In genomic region chr3:50298836-50299637, GRCh38 we compare ENCODE assay signal across 8 cellular contexts. TPM values are rescaled to one million over a fixed set of nuclear protein-coding genes. Genes with fewer than 3 reads are reported as not detected.
DNase-seq lines count a peak whose midpoint lies in the region; ATAC-seq, FAIRE-seq and TF ChIP-seq lines count a peak whose summit lies in the region.

Gene HYAL3, minus strand, starts transcription at chr3:50299405. Its CDS starts 3,803 bp downstream, at chr3:50295602.
Gene NAA80, minus strand, starts transcription at chr3:50299405. Its CDS starts 1,942 bp downstream, at chr3:50297463.

- H3K4me3 ChIP-seq in HepG2 (replicated peaks in 1 of 3; ENCODE audit: insufficient read depth in 1 of 3, low read depth in 2 of 3, low read length in 3 of 3), result peak within 1 kb of the TSS; percentile 66 to 91 (median 89)

- H2AFZ ChIP-seq in HepG2 (ENCODE audit: low read length), result no peak within 1 kb of the TSS

- peak within 1 kb of the TSS; percentile 87 for H3K4me2 ChIP-seq in HepG2 (ENCODE audit: low read depth, low read length)

- ATAC-seq in GM19324 (IDR thresholded peaks at IDR 0.05; ENCODE audit: low FRiP score, unreplicated experiment) (peak; percentile 84), HG03469 (IDR thresholded peaks at IDR 0.05; ENCODE audit: unreplicated experiment) (peak; percentile 55), HepG2 (peak; percentile 53)

- peak within 1 kb of the TSS; percentile 79 for H3K9ac ChIP-seq in HepG2 (ENCODE audit: insufficient read depth, low read depth, low read length)

- intact Hi-C loops in HepG2 (cut with micrococcal nuclease; ENCODE audit: unreplicated experiment), result loop anchor here (1.0 kb wide), 1 partner anchor 22 kb away; no protein-coding TSS in a partner anchor

- no peak for TF ChIP-seq EP300 in HepG2 (IDR thresholded peaks at IDR 0.05; ENCODE audit: low read depth in 2 of 2, low read length in 2 of 2)
- no peak for TF ChIP-seq EP300 in HepG2 (CRISPR knock-in tag; IDR thresholded peaks at IDR 0.05; ENCODE audit: borderline replicate concordance)

- peak; percentile 54 for TF ChIP-seq CTCF in HepG2 (CRISPR knock-in tag; IDR thresholded peaks at IDR 0.05)

- no peaks in the 10 kb centered on the region for H3K9me3 Mint-ChIP-seq in activated CD4-positive, alpha-beta T cell treated with anti-CD3 and anti-CD28 coated beads, Interleukin-2, amount 10 ng/mL, durations not matched to agents 7 days and 5 days

- no peak for FAIRE-seq in HepG2 (lab: Jason Lieb, UNC)

- H3K36me3 Mint-ChIP-seq in activated CD4-positive, alpha-beta T cell treated with anti-CD3 and anti-CD28 coated beads, Interleukin-2, amount 10 ng/mL, durations not matched to agents 7 days and 5 days (ENCODE audit: low read depth), result peaks cover 1% of the 10 kb centered on the region

- H3K79me2 ChIP-seq in HepG2 (ENCODE audit: insufficient read depth, low read length), result peaks cover 36% of the 10 kb centered on the region

- no peaks in the 10 kb centered on the region for H3K9me3 ChIP-seq in HepG2 (ENCODE audit: low read length)

- peaks cover 11% of the 10 kb centered on the region for H4K20me1 ChIP-seq in HepG2 (ENCODE audit: insufficient read depth, low read length)

- peak within 1 kb of the TSS; percentile 95 for H3K4me3 Mint-ChIP-seq in activated CD4-positive, alpha-beta T cell treated with anti-CD3 and anti-CD28 coated beads, Interleukin-2, amount 10 ng/mL, durations not matched to agents 7 days and 5 days

- peaks cover 1 to 3% of the 10 kb centered on the region in 2 experiments; a peak in 2 of 5 replicates for H3K36me3 ChIP-seq in HepG2 (replicated peaks in 1 of 2; ENCODE audit: control insufficient read depth in 1 of 2, insufficient read depth in 2 of 2, low read length in 2 of 2)

- peak within 1 kb of the TSS; percentile 100 for H3K27ac Mint-ChIP-seq in activated CD4-positive, alpha-beta T cell treated with anti-CD3 and anti-CD28 coated beads, Interleukin-2, amount 10 ng/mL, durations not matched to agents 7 days and 5 days

- H3K27ac ChIP-seq in HepG2 (ENCODE audit: extremely low read length, insufficient read depth, low read length), result peak within 1 kb of the TSS; percentile 87

- peak; percentile 67; the same call in 1 of the 2 replicates for TF ChIP-seq RAD21 in HepG2 (CRISPR knock-in tag; IDR thresholded peaks at IDR 0.05)

- peak; percentile 85 to 100 (median 98) for DNase-seq in C1 segment of cervical spinal cord (lab: John Stamatoyannopoulos, UW)
- peak; percentile 97 for DNase-seq in NCI-H69 (lab: John Stamatoyannopoulos, UW)
- peak; percentile 99 for DNase-seq in activated CD4-positive, alpha-beta T cell treated with anti-CD3 and anti-CD28 coated beads, Interleukin-2, amount 10 ng/mL, durations not matched to agents 7 days and 5 days
- DNase-seq in dedifferentiated amniotic fluid mesenchymal stem cell (ENCODE audit: extremely low spot score), result peak; percentile 99
- DNase-seq in HepG2 (ENCODE audit: low spot score), result no peak
- peak; percentile 98 for DNase-seq in stimulated activated CD4-positive, alpha-beta T cell treated with anti-CD3 and anti-CD28 coated beads, Interleukin-4, amount 100 ng/mL, for 1 hour

- TF ChIP-seq POLR2A in HepG2 (IDR thresholded peaks at IDR 0.05; ENCODE audit: insufficient read depth in 1 of 2, low read depth in 2 of 2, low read length in 2 of 2), result peak in 1 of 2 experiments; percentile 79; a peak in 2 of 4 replicates

- POLR2A ChIA-PET in activated CD4-positive, alpha-beta T cell treated with anti-CD3 and anti-CD28 coated beads, Interleukin-2, amount 10 ng/mL, durations not matched to agents 7 days and 5 days (lab: Charles Lee), result interaction anchor here (0.7 to 1.1 kb wide), 2 partner anchors 38 to 52 kb away, joined by 3 read pairs; partner anchors contain the start of genes CYB561D2 and NPRL2
- POLR2A ChIA-PET in HepG2 (lab: Yijun Ruan, JAX), result interaction anchor here (0.5 to 7.9 kb wide), 25 partner anchors 8 to 104 kb away, joined by 3 to 222 read pairs (median 6); partner anchors contain the start of genes CYB561D2, GNAI2, HYAL2 and LSMEM2

- WGBS in HepG2 (ENCODE audit: low lambda C conversion rate), result under 1% methylated on average over 22 of the region's 61 CpGs

- BruUV-seq in HepG2 (replicated peaks; lab: Mats Ljungman, UMichigan), result no TSS peak

- peaks cover 52% of the 10 kb centered on the region for H3K4me1 ChIP-seq in HepG2 (ENCODE audit: insufficient read depth, low read length)

- in situ Hi-C loops in HepG2 (cut with HindIII; ENCODE audit: extremely low pct_ligation_motif_present, low pct_unique_long_range_greater_than_20kb), result no loop called here

- H3K4me1 Mint-ChIP-seq in activated CD4-positive, alpha-beta T cell treated with anti-CD3 and anti-CD28 coated beads, Interleukin-2, amount 10 ng/mL, durations not matched to agents 7 days and 5 days, result peaks cover 30% of the 10 kb centered on the region

- H3K27me3 Mint-ChIP-seq in activated CD4-positive, alpha-beta T cell treated with anti-CD3 and anti-CD28 coated beads, Interleukin-2, amount 10 ng/mL, durations not matched to agents 7 days and 5 days, result no peaks in the 10 kb centered on the region

- no peaks in the 10 kb centered on the region; a peak in 1 of 5 replicates for H3K27me3 ChIP-seq in HepG2 (ENCODE audit: control insufficient read depth in 1 of 2, insufficient read depth in 2 of 2, low read length in 2 of 2)

- CTCF ChIA-PET in activated CD4-positive, alpha-beta T cell treated with anti-CD3 and anti-CD28 coated beads, Interleukin-2, amount 10 ng/mL, durations not matched to agents 7 days and 5 days (lab: Charles Lee), result interaction anchor here (0.7 to 4.5 kb wide), 19 partner anchors 10 to 293 kb away, joined by 3 to 21 read pairs (median 6); partner anchors contain the start of genes CYB561D2, GNAI2, HYAL2 and LSMEM2
- CTCF ChIA-PET in HepG2 (lab: Yijun Ruan, JAX; ENCODE audit: low intra/inter-chr PET ratio, low total read pairs), result interaction anchor here (1.5 kb wide), 1 partner anchor 23 kb away, joined by 3 read pairs; no protein-coding TSS in a partner anchor

TF ChIP-seq in HepG2, 621 proteins besides CTCF, POLR2A, EP300 and RAD21 (continues in another document):
- TF ChIP-seq ZNF75D (CRISPR knock-in tag; IDR thresholded peaks at IDR 0.05; ENCODE audit: borderline replicate concordance) (no peak), TAF1 (CRISPR knock-in tag; IDR thresholded peaks at IDR 0.05) (peak; percentile 79; the same call in 1 of the 2 replicates), EED (CRISPR knock-in tag; IDR thresholded peaks at IDR 0.05) (peak; percentile 64; the same call in 1 of the 2 replicates), ZNF557 (CRISPR knock-in tag; IDR thresholded peaks at IDR 0.05) (0 out of 2 replicates have a peak, but pooled peaks have one; percentile 62)

RNA-seq across cellular contexts. Expression of gene HYAL3, which starts in this region (rescaled TPM):
- 10 to 100 TPM in 1 of 2 experiments, 1 to 10 TPM in 1; 9.2 to 10.9 TPM for total RNA-seq in activated CD4-positive, alpha-beta T cell treated with anti-CD3 and anti-CD28 coated beads, Interleukin-2, amount 10 ng/mL, durations not matched to agents 7 days and 5 days
- total RNA-seq in HepG2 (2016; rRNA removed; fragmentation: Illumina TruSeq; extraction: Trizol), result 5.5 and 5.9 TPM in 2 replicates
- 3.1 and 4.0 TPM in 2 replicates for total RNA-seq in HepG2 (2016; cell fraction: cytosol; rRNA removed; fragmentation: Illumina TruSeq; extraction: Trizol; ENCODE audit: low read depth)
- total RNA-seq in HepG2 (2016; cell fraction: insoluble cytoplasmic fraction; rRNA removed; fragmentation: Illumina TruSeq; extraction: Trizol), result 4.8 and 6.5 TPM in 2 replicates
- total RNA-seq in HepG2 (2016; cell fraction: membrane; rRNA removed; fragmentation: Illumina TruSeq; extraction: Trizol), result 4.7 and 5.3 TPM in 2 replicates
- total RNA-seq in HepG2 (2016; cell fraction: nucleus; rRNA removed; fragmentation: Illumina TruSeq; extraction: Trizol), result 4.6 and 5.5 TPM in 2 replicates
- 10.4 and 12.9 TPM in 2 replicates for polyA plus RNA-seq in HepG2 (2011; rRNA removed)
- 10.7 and 17.4 TPM in 2 replicates for polyA plus RNA-seq in HepG2 (2011; cell fraction: cytosol; rRNA removed)
- polyA plus RNA-seq in HepG2 (2011; cell fraction: nucleus; rRNA removed), result 24.5 and 24.6 TPM in 2 replicates
- polyA plus RNA-seq in HepG2 (2012), result 2.2 and 2.5 TPM in 2 replicates
- polyA plus RNA-seq in HepG2 (2016; cell fraction: cytosol; fragmentation: Illumina TruSeq; extraction: Trizol; ENCODE audit: low read depth), result 2.8 and 4.1 TPM in 2 replicates
- polyA plus RNA-seq in HepG2 (2016; cell fraction: insoluble cytoplasmic fraction; fragmentation: Illumina TruSeq; extraction: Trizol; ENCODE audit: low read depth), result 6.1 and 9.3 TPM in 2 replicates
- 6.6 and 7.3 TPM in 2 replicates for polyA plus RNA-seq in HepG2 (2016; cell fraction: membrane; fragmentation: Illumina TruSeq; extraction: Trizol; ENCODE audit: low read depth)
- 9.7 and 11.4 TPM in 2 replicates for polyA plus RNA-seq in HepG2 (2016; cell fraction: nucleus; fragmentation: Illumina TruSeq; extraction: Trizol; ENCODE audit: insufficient read depth, low read depth)
- polyA minus RNA-seq in HepG2 (2011; rRNA and poly(A)+ RNA removed; ENCODE audit: low replicate concordance), result 24.0 and 60.6 TPM in 2 replicates
- 5.2 and 5.5 TPM in 2 replicates for polyA minus RNA-seq in HepG2 (2011; cell fraction: cytosol; rRNA and poly(A)+ RNA removed)
- polyA minus RNA-seq in HepG2 (2011; cell fraction: nucleus; rRNA and poly(A)+ RNA removed), result 5.8 and 7.0 TPM in 2 replicates

RNA-seq across cellular contexts. Expression of gene NAA80, which starts in this region (rescaled TPM):
- 10 to 100 TPM; 28.9 to 31.7 TPM for total RNA-seq in activated CD4-positive, alpha-beta T cell treated with anti-CD3 and anti-CD28 coated beads, Interleukin-2, amount 10 ng/mL, durations not matched to agents 7 days and 5 days
- 1.5 and 3.4 TPM in 2 replicates for total RNA-seq in HepG2 (2016; rRNA removed; fragmentation: Illumina TruSeq; extraction: Trizol)
- 1.2 and 1.4 TPM in 2 replicates for total RNA-seq in HepG2 (2016; cell fraction: cytosol; rRNA removed; fragmentation: Illumina TruSeq; extraction: Trizol; ENCODE audit: low read depth)
- total RNA-seq in HepG2 (2016; cell fraction: insoluble cytoplasmic fraction; rRNA removed; fragmentation: Illumina TruSeq; extraction: Trizol), result 1.9 and 4.5 TPM in 2 replicates
- 1.7 and 3.0 TPM in 2 replicates for total RNA-seq in HepG2 (2016; cell fraction: membrane; rRNA removed; fragmentation: Illumina TruSeq; extraction: Trizol)
- 6.5 and 6.8 TPM in 2 replicates for total RNA-seq in HepG2 (2016; cell fraction: nucleus; rRNA removed; fragmentation: Illumina TruSeq; extraction: Trizol)
- polyA plus RNA-seq in HepG2 (2011; rRNA removed), result 8.7 and 13.1 TPM in 2 replicates
- polyA plus RNA-seq in HepG2 (2011; cell fraction: cytosol; rRNA removed), result 3.4 and 5.0 TPM in 2 replicates
- 46.7 and 51.7 TPM in 2 replicates for polyA plus RNA-seq in HepG2 (2011; cell fraction: nucleus; rRNA removed)
- polyA plus RNA-seq in HepG2 (2012), result 5.2 and 6.1 TPM in 2 replicates
- polyA plus RNA-seq in HepG2 (2016; cell fraction: cytosol; fragmentation: Illumina TruSeq; extraction: Trizol; ENCODE audit: low read depth), result 2.4 and 3.7 TPM in 2 replicates
- 4.3 and 5.4 TPM in 2 replicates for polyA plus RNA-seq in HepG2 (2016; cell fraction: insoluble cytoplasmic fraction; fragmentation: Illumina TruSeq; extraction: Trizol; ENCODE audit: low read depth)
- 5.1 and 5.3 TPM in 2 replicates for polyA plus RNA-seq in HepG2 (2016; cell fraction: membrane; fragmentation: Illumina TruSeq; extraction: Trizol; ENCODE audit: low read depth)
- polyA plus RNA-seq in HepG2 (2016; cell fraction: nucleus; fragmentation: Illumina TruSeq; extraction: Trizol; ENCODE audit: insufficient read depth, low read depth), result 23.1 and 24.6 TPM in 2 replicates
- polyA minus RNA-seq in HepG2 (2011; rRNA and poly(A)+ RNA removed; ENCODE audit: low replicate concordance), result 20.9 and 56.7 TPM in 2 replicates
- 2.0 and 2.9 TPM in 2 replicates for polyA minus RNA-seq in HepG2 (2011; cell fraction: cytosol; rRNA and poly(A)+ RNA removed)
- 15.7 and 16.0 TPM in 2 replicates for polyA minus RNA-seq in HepG2 (2011; cell fraction: nucleus; rRNA and poly(A)+ RNA removed)
